8 cellular contexts compared by ENCODE assay signal in genomic region chr12:68406134-68406576, GRCh38.
DNase-seq lines count a peak whose midpoint lies in the region; ATAC-seq and TF ChIP-seq lines count a peak whose summit lies in the region.

No MANE protein-coding gene starts in this region.

- intact Hi-C loops in dorsolateral prefrontal cortex (cut with DNase I) = no loop called here
- intact Hi-C loops in vagina (cut with DNase I) = no loop called here

- DNase-seq in EH (ENCODE audit: low read depth) (peak; percentile 94), NCI-H446 treated with DMSO at 0.1 percent for 48 hours (lab: John Stamatoyannopoulos, UW) (peak; percentile 94), dorsolateral prefrontal cortex (peak; percentile 36 to 85 (median 58)), medulla oblongata (ENCODE audit: extremely low spot score) (peak; percentile 77), vagina (ENCODE audit: extremely low spot score in 2 of 2) (peak in 1 of 2 donors; percentile 97)
- DNase-seq in activated T-cell treated with anti-CD3 and anti-CD28 coated beads, Interleukin-2, amount 50 U/mL, for 48 hours = no peak

- H3K4me3 ChIP-seq in dorsolateral prefrontal cortex (peak overlapping the region in 2 of 59 donors; percentile 15 to 28), vagina (peak overlapping the region in 1 of 2 donors; percentile 9)

- TF ChIP-seq POLR2A in vagina (IDR thresholded peaks at IDR 0.05) = no peak

- H3K27ac ChIP-seq in dorsolateral prefrontal cortex = peak overlapping the region in 8 of 59 donors; percentile 6 to 61 (median 32)
- H3K27ac ChIP-seq in vagina = peak overlapping the region; percentile 61

- H3K9me3 ChIP-seq in vagina = no peaks in the 10 kb centered on the region

- peaks cover 14% of the 10 kb centered on the region for H3K4me1 ChIP-seq in vagina

- TF ChIP-seq CTCF in dorsolateral prefrontal cortex (IDR thresholded peaks at IDR 0.05 in 54 of 56, conservative IDR thresholded peaks at IDR 0.05 in 2 of 56; ENCODE audit: low read depth in 1 of 56, partially characterized antibody in 56 of 56) (peak in 11 of 56 donors; percentile 7 to 25 (median 15)), vagina (IDR thresholded peaks at IDR 0.05) (no peak)

- ATAC-seq in GM21717 (IDR thresholded peaks at IDR 0.05; ENCODE audit: unreplicated experiment) (no peak), GM21390 (IDR thresholded peaks at IDR 0.05; ENCODE audit: unreplicated experiment) (no peak)

- H3K27me3 ChIP-seq in dorsolateral prefrontal cortex (peaks cover 0 to 11% (median 0%) of the 10 kb centered on the region in 45 donors), vagina (no peaks in the 10 kb centered on the region)

- no peaks in the 10 kb centered on the region for H3K36me3 ChIP-seq in vagina

Comparison
In these comparisons a context has a peak if more than half of its experiments do, and no peak if none do; other contexts are left out.
1. DNase-seq: peak in EH (single experiment), NCI-H446 treated with DMSO at 0.1 percent for 48 hours (single experiment), dorsolateral prefrontal cortex (10 of 10) and medulla oblongata (single experiment); none in activated T-cell treated with anti-CD3 and anti-CD28 coated beads, Interleukin-2, amount 50 U/mL, for 48 hours (0 of 2).